ENCODE assay signal across 15 cellular contexts in the genomic region with DNA sequence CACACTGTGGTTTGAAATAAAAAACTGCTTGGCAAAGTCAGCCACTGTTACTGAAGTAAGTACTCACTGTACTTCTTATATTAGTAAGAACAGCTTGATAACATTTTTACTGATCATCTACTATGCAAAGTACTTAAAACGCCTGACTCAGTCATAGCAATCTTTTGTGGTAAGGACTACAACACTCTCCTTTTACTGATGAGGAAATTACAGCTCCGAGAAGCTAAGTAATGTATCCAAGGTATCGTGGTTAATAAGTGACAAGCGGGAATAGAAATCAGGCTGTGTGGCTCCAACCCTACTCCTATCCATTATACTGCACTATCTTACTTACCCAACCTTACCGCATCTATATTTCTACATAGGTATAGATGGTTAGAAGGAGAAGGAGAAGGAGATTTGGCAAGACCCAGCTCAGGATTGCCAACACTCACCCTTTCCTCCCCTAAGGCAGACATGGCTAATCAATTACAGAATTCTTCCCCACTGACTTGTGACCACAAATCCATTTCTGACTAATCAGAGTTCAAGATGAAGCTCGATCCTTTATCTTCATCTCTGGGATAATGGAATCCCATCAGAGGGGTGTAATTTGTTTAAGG.
DNase-seq lines count a peak whose midpoint lies in the region; ATAC-seq, FAIRE-seq and TF ChIP-seq lines count a peak whose summit lies in the region.
"Had no signal": no experiment of that assay in that cellular context is flagged by ENCODE, and none has a peak within 500 bp of the region (broad histone marks: within the 10 kb centered on the region; RNA-seq: fewer than 3 reads in every experiment).

No MANE protein-coding gene starts in this region.

- no peaks in the 10 kb centered on the region for H4K20me1 ChIP-seq in GM12878 (ENCODE audit: control insufficient read depth, insufficient read depth)
- H4K20me1 ChIP-seq in keratinocyte (ENCODE audit: control insufficient read depth, extremely low read depth, insufficient read depth, low read length): no peaks in the 10 kb centered on the region

- H3K4me2 ChIP-seq in GM12878 (ENCODE audit: control insufficient read depth, insufficient read depth) (no peak overlapping the region), keratinocyte (ENCODE audit: control insufficient read depth, extremely low read depth, insufficient read depth, low read depth, low read length) (peak overlapping the region; percentile 62)

- no TSS peak for BruUV-seq in GM12878 (replicated peaks; lab: Mats Ljungman, UMichigan)

- FAIRE-seq in GM12878 (lab: Jason Lieb, UNC) (no peak), keratinocyte (lab: Jason Lieb, UNC) (peak; percentile 64)

- dilution Hi-C loops in keratinocyte (cut with MboI; ENCODE audit: extremely low pct_ligation_motif_present, low sequenced_read_pairs): no loop called here

- RAD21 ChIA-PET in GM12878 (lab: Charles Lee; ENCODE audit: unreplicated experiment): no interaction called here

- TF ChIP-seq EP300 in GM12878 (IDR thresholded peaks at IDR 0.05; ENCODE audit: borderline replicate concordance in 1 of 2, control insufficient read depth in 1 of 2, low read depth in 2 of 2, low read length in 2 of 2): no peak

- CTCF ChIA-PET in GM12878 (lab: Yijun Ruan, JAX): interaction anchor here (0.5 to 1.1 kb wide), 5 partner anchors 9 to 208 kb away, joined by 3 read pairs; no protein-coding TSS in a partner anchor

- no peak; the same call in 2 of the 3 replicates for ATAC-seq in GM12878
- no peak for ATAC-seq in GM21723 (IDR thresholded peaks at IDR 0.05; ENCODE audit: unreplicated experiment)
- ATAC-seq: activated CD4-positive, CD25-positive, alpha-beta regulatory T cell treated with anti-CD3 and anti-CD28 coated beads, Interleukin-2, amount 50 U/mL, for 24 hours; stimulated activated naive CD8-positive, alpha-beta T cell treated with anti-CD3 and anti-CD28 coated beads, Interleukin-15, Interleukin-2, amounts not matched to agents 100 U/mL and 50 U/mL, for 24 hours had no signal

- intact Hi-C loops in GM12878 (cut with micrococcal nuclease; ENCODE audit: unreplicated experiment): no loop called here

- H2AFZ ChIP-seq in GM12878 (ENCODE audit: control insufficient read depth, low read depth, low read length): no peak overlapping the region
- no peak overlapping the region for H2AFZ ChIP-seq in keratinocyte (ENCODE audit: control insufficient read depth, low read length)

- POLR2A ChIA-PET in GM12878 (lab: Charles Lee): interaction anchor here (1.1 to 1.3 kb wide), 2 partner anchors 10 to 14 kb away, joined by 3 read pairs; no protein-coding TSS in a partner anchor

- SMC1A ChIA-PET in GM12878 (lab: Charles Lee; ENCODE audit: uncharacterized antibody, unreplicated experiment): interaction anchor here (1.2 to 1.5 kb wide), 2 partner anchors 24 to 27 kb away, joined by 3 read pairs; no protein-coding TSS in a partner anchor

- H3K4me1 ChIP-seq in GM12878 (ENCODE audit: control insufficient read depth, insufficient read depth, low read length) (no peaks in the 10 kb centered on the region), keratinocyte (ENCODE audit: control insufficient read depth, extremely low read depth, insufficient read depth, low read length) (peaks cover 26% of the 10 kb centered on the region)

- no peaks in the 10 kb centered on the region for H3K36me3 ChIP-seq in GM12878 (ENCODE audit: control insufficient read depth in 2 of 2, insufficient read depth in 2 of 2, low read length in 1 of 2)
- no peaks in the 10 kb centered on the region for H3K36me3 ChIP-seq in keratinocyte (ENCODE audit: control insufficient read depth in 2 of 2, extremely low read depth in 1 of 2, insufficient read depth in 2 of 2, low read length in 2 of 2)
- H3K36me3 ChIP-seq: ascending aorta had no signal

- H3K9ac ChIP-seq in GM12878 (ENCODE audit: control insufficient read depth, insufficient read depth, low read length) (no peak overlapping the region), keratinocyte (ENCODE audit: control insufficient read depth, extremely low read depth, insufficient read depth, low read length) (no peak overlapping the region)

- no peaks in the 10 kb centered on the region; a peak in 1 of 4 replicates for H3K27me3 ChIP-seq in GM12878 (replicated peaks in 1 of 2; ENCODE audit: control insufficient read depth in 2 of 2, insufficient read depth in 2 of 2, low read length in 1 of 2)
- no peaks in the 10 kb centered on the region for H3K27me3 ChIP-seq in keratinocyte (ENCODE audit: control insufficient read depth, extremely low read depth, insufficient read depth, low read length)
- H3K27me3 ChIP-seq: ascending aorta had no signal

- no peaks in the 10 kb centered on the region for H3K9me1 ChIP-seq in keratinocyte (ENCODE audit: control insufficient read depth, extremely low read depth, insufficient read depth, low read length)

- in situ Hi-C loops in GM12878 (cut with MboI): no loop called here

- TF ChIP-seq CTCF in NB4 (IDR thresholded peaks at IDR 0.05; ENCODE audit: low read depth, low read length) (no peak), GM12878 (IDR thresholded peaks at IDR 0.05 in 2 of 3, conservative IDR thresholded peaks at IDR 0.05 in 1 of 3; ENCODE audit: control insufficient read depth in 2 of 3, extremely low read depth in 1 of 3, insufficient read depth in 1 of 3, low read depth in 3 of 3, low read length in 3 of 3) (no peak), keratinocyte (optimal IDR thresholded peaks at IDR 0.05 in 1 of 3, IDR thresholded peaks at IDR 0.05 in 1 of 3, conservative IDR thresholded peaks at IDR 0.05 in 1 of 3; ENCODE audit: extremely low read depth in 1 of 3, insufficient read depth in 2 of 3, low read length in 3 of 3) (no peak)

- H3K4me3 ChIP-seq in NB4 (ENCODE audit: low read depth, low read length) (no peak overlapping the region), GM12878 (no peak overlapping the region), keratinocyte (ENCODE audit: control insufficient read depth in 2 of 3, extremely low read depth in 1 of 3, insufficient read depth in 2 of 3, low read depth in 1 of 3, low read length in 3 of 3) (no peak overlapping the region)
- H3K4me3 ChIP-seq: ascending aorta had no signal

- TF ChIP-seq POLR2A in NB4 (IDR thresholded peaks at IDR 0.05; ENCODE audit: extremely low read depth, insufficient read length) (no peak), GM12878 (IDR thresholded peaks at IDR 0.05; ENCODE audit: low read depth, low read length) (no peak)

- H3K27ac ChIP-seq in GM12878 (ENCODE audit: control insufficient read depth, insufficient read depth) (no peak overlapping the region), keratinocyte (ENCODE audit: control insufficient read depth, insufficient read depth, low read length) (no peak overlapping the region)
- H3K27ac ChIP-seq: ascending aorta, RWPE1 had no signal

- DNase-seq in AG08395 (ENCODE audit: low spot score) (peak; percentile 15), NB4 (ENCODE audit: low read depth) (peak; percentile 2), GM12878 (ENCODE audit: low read depth, low spot score) (no peak), keratinocyte (ENCODE audit: low read depth, low spot score) (peak; percentile 42), NOMO-1 treated with DMSO at 0.1 percent for 48 hours (lab: John Stamatoyannopoulos, UW; ENCODE audit: unreplicated experiment) (no peak), NK-92 (lab: John Stamatoyannopoulos, UW; ENCODE audit: unreplicated experiment) (no peak), midbrain (lab: John Stamatoyannopoulos, UW) (no peak)
- DNase-seq: activated gamma-delta T cell; naive B cell; NCI-H2029 treated with DMSO at 0.1 percent for 48 hours; stimulated activated naive CD8-positive, alpha-beta T cell treated with anti-CD3 and anti-CD28 coated beads, Interleukin-15, Interleukin-2, amounts not matched to agents 100 U/mL and 50 U/mL, for 24 hours had no signal

- H3K9me3 ChIP-seq in GM12878 (replicated peaks; ENCODE audit: control insufficient read depth, insufficient read depth, low read length) (no peaks in the 10 kb centered on the region), keratinocyte (ENCODE audit: control insufficient read depth, low read depth, low read length) (no peaks in the 10 kb centered on the region)
- H3K9me3 ChIP-seq: ascending aorta had no signal

- TF ChIP-seq RAD21 in GM12878 (IDR thresholded peaks at IDR 0.05; ENCODE audit: insufficient read depth, low read depth, low read length): no peak

- no peaks in the 10 kb centered on the region for H3K79me2 ChIP-seq in GM12878 (ENCODE audit: control insufficient read depth, insufficient read depth, low read length)
- no peaks in the 10 kb centered on the region for H3K79me2 ChIP-seq in keratinocyte (ENCODE audit: control insufficient read depth, insufficient read depth, low read length)

- 26% methylated on average over 6 of the region's 6 CpGs for WGBS in GM12878 (ENCODE audit: insufficient coverage, insufficient replicate concordance, low lambda C conversion rate, missing lambda C conversion rate)

TF ChIP-seq in GM12878, 131 proteins besides CTCF, POLR2A, EP300 and RAD21:
- TF ChIP-seq YBX1 (IDR thresholded peaks at IDR 0.05): no peak
- TF ChIP-seq, protein P1, sequence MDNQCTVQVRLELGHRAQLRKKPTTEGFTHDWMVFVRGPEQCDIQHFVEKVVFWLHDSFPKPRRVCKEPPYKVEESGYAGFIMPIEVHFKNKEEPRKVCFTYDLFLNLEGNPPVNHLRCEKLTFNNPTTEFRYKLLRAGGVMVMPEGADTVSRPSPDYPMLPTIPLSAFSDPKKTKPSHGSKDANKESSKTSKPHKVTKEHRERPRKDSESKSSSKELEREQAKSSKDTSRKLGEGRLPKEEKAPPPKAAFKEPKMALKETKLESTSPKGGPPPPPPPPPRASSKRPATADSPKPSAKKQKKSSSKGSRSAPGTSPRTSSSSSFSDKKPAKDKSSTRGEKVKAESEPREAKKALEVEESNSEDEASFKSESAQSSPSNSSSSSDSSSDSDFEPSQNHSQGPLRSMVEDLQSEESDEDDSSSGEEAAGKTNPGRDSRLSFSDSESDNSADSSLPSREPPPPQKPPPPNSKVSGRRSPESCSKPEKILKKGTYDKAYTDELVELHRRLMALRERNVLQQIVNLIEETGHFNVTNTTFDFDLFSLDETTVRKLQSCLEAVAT (IDR thresholded peaks at IDR 0.05): peak; percentile 86

Comparison
In these comparisons a context has a peak if more than half of its experiments do, and no peak if none do; other contexts are left out.
1. DNase-seq: peak in AG08395 (single experiment), NB4 (single experiment) and keratinocyte (single experiment); none in GM12878 (single experiment), NOMO-1 treated with DMSO at 0.1 percent for 48 hours (single experiment), NK-92 (single experiment) and midbrain (single experiment).